1 cellular context compared by ENCODE assay signal in genomic region chr1:88683848-88684481, GRCh38.
A peak's percentile ranks its signal among the peaks of the same experiment; 100 is the strongest.
TF ChIP-seq lines count a peak whose summit lies in the region.

Gene PKN2 (plus strand): TSS chr1:88684273. CDS start chr1:88684581, 308 bp downstream.

TF ChIP-seq in K562, 482 proteins besides CTCF, POLR2A, EP300 and RAD21 (continued from another document and continues in another):
- TF ChIP-seq ZMIZ1 (IDR thresholded peaks at IDR 0.05; ENCODE audit: low read depth in 2 of 2, low read length in 2 of 2) (no peak), TSC22D4 (tag; IDR thresholded peaks at IDR 0.05) (no peak), CBX8 (IDR thresholded peaks at IDR 0.05; ENCODE audit: borderline replicate concordance, extremely low read depth, low read depth, low read length, poor library complexity, severe bottlenecking) (no peak), MBD2 (IDR thresholded peaks at IDR 0.05; ENCODE audit: borderline replicate concordance, low read depth) (peak; percentile 49; the same call in 1 of the 2 replicates), PREB (CRISPR knock-in tag; IDR thresholded peaks at IDR 0.05) (no peak), ELK1 (CRISPR knock-in tag; IDR thresholded peaks at IDR 0.05) (no peak), GATAD2B (IDR thresholded peaks at IDR 0.05; ENCODE audit: borderline replicate concordance) (no peak), TARDBP (IDR thresholded peaks at IDR 0.05) (no peak), BCOR (IDR thresholded peaks at IDR 0.05) (0 out of 2 replicates have a peak, but pooled peaks have one; percentile 10), KDM5B (IDR thresholded peaks at IDR 0.05; ENCODE audit: insufficient replicate concordance, low read depth, low read length) (peak; percentile 82), ELF1 (tag; IDR thresholded peaks at IDR 0.05) (no peak), ZNF134 (CRISPR knock-in tag; conservative IDR thresholded peaks at IDR 0.05) (no peak), NFRKB (IDR thresholded peaks at IDR 0.05; ENCODE audit: low read depth) (peak; percentile 82; the same call in 1 of the 2 replicates), RAD51 (IDR thresholded peaks at IDR 0.05; ENCODE audit: borderline replicate concordance, low read depth) (peak; percentile 96), FOXP4 (CRISPR knock-in tag; IDR thresholded peaks at IDR 0.05; ENCODE audit: borderline replicate concordance) (no peak), MCM3 (IDR thresholded peaks at IDR 0.05) (no peak), ZNF778 (CRISPR knock-in tag; IDR thresholded peaks at IDR 0.05) (no peak), POLR2AphosphoS5 (IDR thresholded peaks at IDR 0.05; ENCODE audit: control insufficient read depth, insufficient read depth, low read depth, low read length) (peak; percentile 78), ARID3A (IDR thresholded peaks at IDR 0.05; ENCODE audit: borderline replicate concordance, low read depth, low read length) (no peak), TAF15 (IDR thresholded peaks at IDR 0.05; ENCODE audit: low read depth, low read length) (no peak), ZNF655 (CRISPR knock-in tag; IDR thresholded peaks at IDR 0.05) (no peak), SMAD2 (IDR thresholded peaks at IDR 0.05; ENCODE audit: low read depth, low read length) (no peak), CEBPG (CRISPR knock-in tag; IDR thresholded peaks at IDR 0.05) (no peak), CEBPG (tag; conservative IDR thresholded peaks at IDR 0.05 in 1 of 2, IDR thresholded peaks at IDR 0.05 in 1 of 2) (no peak), YY1 (IDR thresholded peaks at IDR 0.05; ENCODE audit: borderline replicate concordance in 1 of 3, control insufficient read depth in 1 of 3, extremely low read depth in 1 of 3, insufficient read depth in 3 of 3, insufficient read length in 1 of 3, insufficient replicate concordance in 2 of 3, low read depth in 1 of 3, low read length in 2 of 3) (peak; percentile 44 to 93 (median 87)), GTF2F1 (IDR thresholded peaks at IDR 0.05; ENCODE audit: low read depth, low read length) (no peak), ARID2 (IDR thresholded peaks at IDR 0.05) (no peak), ZC3H4 (CRISPR knock-in tag; IDR thresholded peaks at IDR 0.05; ENCODE audit: borderline replicate concordance) (no peak), FUS (optimal IDR thresholded peaks at IDR 0.05; ENCODE audit: low read depth, low read length) (no peak), PPARD (CRISPR knock-in tag; IDR thresholded peaks at IDR 0.05) (no peak), ATF3 (IDR thresholded peaks at IDR 0.05) (no peak), ATF3 (CRISPR knock-in tag; conservative IDR thresholded peaks at IDR 0.05) (no peak), MAX (CRISPR knock-in tag; IDR thresholded peaks at IDR 0.05) (peak; percentile 78), ZNF165 (CRISPR knock-in tag; IDR thresholded peaks at IDR 0.05; ENCODE audit: borderline replicate concordance) (no peak), TCF3 (CRISPR knock-in tag; IDR thresholded peaks at IDR 0.05) (no peak; the same call in 1 of the 2 replicates), MCM7 (IDR thresholded peaks at IDR 0.05) (no peak), ZNF23 (CRISPR knock-in tag; IDR thresholded peaks at IDR 0.05) (no peak), SRSF3 (IDR thresholded peaks at IDR 0.05; ENCODE audit: insufficient read depth, low read length) (no peak), NFYB (IDR thresholded peaks at IDR 0.05; ENCODE audit: extremely low read depth, insufficient read length) (peak; percentile 17), SP1 (CRISPR knock-in tag; IDR thresholded peaks at IDR 0.05) (peak; percentile 87), POLR2G (IDR thresholded peaks at IDR 0.05; ENCODE audit: low read depth, low read length) (peak; percentile 96), DDX20 (tag; IDR thresholded peaks at IDR 0.05; ENCODE audit: low read depth) (no peak), FOXA3 (CRISPR knock-in tag; conservative IDR thresholded peaks at IDR 0.05 in 1 of 2, IDR thresholded peaks at IDR 0.05 in 1 of 2) (no peak), REST (CRISPR knock-in tag; IDR thresholded peaks at IDR 0.05; ENCODE audit: low read depth) (no peak), PHF21A (IDR thresholded peaks at IDR 0.05; ENCODE audit: borderline replicate concordance, low read depth) (no peak), HMG20A (CRISPR knock-in tag; conservative IDR thresholded peaks at IDR 0.05) (no peak), CEBPB (tag; IDR thresholded peaks at IDR 0.05) (no peak), ZNF740 (CRISPR knock-in tag; IDR thresholded peaks at IDR 0.05) (peak; percentile 17; the same call in 1 of the 2 replicates), ZNF740 (tag; IDR thresholded peaks at IDR 0.05) (no peak), BRD4 (IDR thresholded peaks at IDR 0.05) (peak; percentile 53)
